8 cellular contexts compared by ENCODE assay signal in the genomic region with DNA sequence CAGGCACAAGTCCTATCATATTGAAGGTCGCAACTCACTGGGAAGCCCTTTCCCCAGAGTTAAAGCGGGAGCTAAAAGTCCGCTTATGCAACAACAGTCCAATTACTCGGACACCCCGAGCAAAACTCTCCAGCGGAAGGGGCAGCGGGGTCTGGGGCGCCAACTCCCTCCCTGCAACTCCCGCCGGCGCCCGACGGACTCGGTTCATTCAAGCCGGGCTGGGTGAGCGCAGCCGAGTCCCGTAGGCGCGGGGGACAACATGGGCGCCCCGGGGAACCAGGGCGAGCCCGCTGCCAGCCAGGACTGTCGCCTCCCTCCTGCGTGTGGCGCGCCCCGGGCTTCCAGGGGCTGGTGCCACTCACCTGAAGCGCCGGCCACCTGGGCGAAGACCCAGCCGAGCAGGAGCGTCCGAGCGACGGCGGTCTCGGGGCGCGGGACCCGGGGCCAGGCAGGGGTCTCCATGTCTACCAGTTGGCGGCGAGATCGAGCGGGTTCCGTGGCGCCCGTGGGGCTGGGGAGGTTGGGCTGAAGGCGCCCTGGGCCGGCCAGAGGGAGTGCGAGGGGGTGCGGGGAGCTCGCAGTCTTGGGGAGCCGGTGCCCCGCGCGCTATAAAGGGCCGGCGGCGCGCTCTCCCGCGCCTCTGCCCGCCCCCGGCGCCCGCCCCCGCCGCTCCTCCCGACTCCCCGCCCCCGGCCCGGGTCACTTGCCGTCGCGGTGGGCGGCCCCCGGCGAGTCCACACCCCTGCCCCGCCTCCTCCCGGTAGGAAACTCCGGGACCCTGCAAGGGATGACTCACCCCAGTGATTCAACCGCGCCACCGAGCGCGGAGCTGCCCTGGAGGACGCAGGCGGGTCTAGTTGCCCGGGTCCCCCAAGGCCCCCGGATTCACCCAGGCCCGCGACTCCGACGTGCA. TPM values are rescaled to one million over a fixed set of nuclear protein-coding genes. Genes with fewer than 3 reads are reported as not detected.
DNase-seq lines count a peak whose midpoint lies in the region; ATAC-seq lines count a peak whose summit lies in the region.

A gene (minus strand): TSS at position 585 of the 913 bp plus-strand sequence. CDS start 123 bp downstream, at position 462.

- DNase-seq in SIG-M5 treated with dmso at 0.1 percent for 504 hours (lab: John Stamatoyannopoulos, UW; ENCODE audit: unreplicated experiment) = peak; percentile 73
- DNase-seq in SIG-M5 (lab: John Stamatoyannopoulos, UW) = no peak
- DNase-seq in NCI-H460 (ENCODE audit: extremely low read depth, low read depth) = peak; percentile 76
- peak; percentile 84 for DNase-seq in activated CD8-positive, alpha-beta memory T cell treated with anti-CD3 and anti-CD28 coated beads, Interleukin-2, amount 10 ng/mL, durations not matched to agents 7 days and 5 days
- peak; percentile 62 for DNase-seq in epidermal melanocyte (ENCODE audit: insufficient read length, low spot score)
- DNase-seq in midbrain (lab: John Stamatoyannopoulos, UW) = peak; percentile 70
- peak; percentile 31 for DNase-seq in stimulated activated CD8-positive, alpha-beta memory T cell treated with anti-CD3 and anti-CD28 coated beads, Interleukin-15, amount 100 ng/mL, for 24 hours (ENCODE audit: low read depth)

- no peaks in the 10 kb centered on the region for H3K9me3 Mint-ChIP-seq in activated CD8-positive, alpha-beta memory T cell treated with anti-CD3 and anti-CD28 coated beads, Interleukin-2, amount 10 ng/mL, durations not matched to agents 7 days and 5 days (ENCODE audit: low read depth)

- CTCF ChIA-PET in activated CD8-positive, alpha-beta memory T cell treated with anti-CD3 and anti-CD28 coated beads, Interleukin-2, amount 10 ng/mL, durations not matched to agents 7 days and 5 days (lab: Charles Lee) = interaction anchor here (0.9 kb wide), 2 partner anchors 25 to 266 kb away, joined by 3 to 4 read pairs; no protein-coding TSS in a partner anchor

- ATAC-seq in HG03039 (IDR thresholded peaks at IDR 0.05; ENCODE audit: unreplicated experiment) = peak; percentile 82
- ATAC-seq in activated CD8-positive, alpha-beta memory T cell treated with anti-CD3 and anti-CD28 coated beads, Interleukin-2, amount 10 ng/mL, durations not matched to agents 7 days and 5 days = peak; percentile 94

- H3K4me1 Mint-ChIP-seq in activated CD8-positive, alpha-beta memory T cell treated with anti-CD3 and anti-CD28 coated beads, Interleukin-2, amount 10 ng/mL, durations not matched to agents 7 days and 5 days = peaks cover 14% of the 10 kb centered on the region

- H3K27me3 Mint-ChIP-seq in activated CD8-positive, alpha-beta memory T cell treated with anti-CD3 and anti-CD28 coated beads, Interleukin-2, amount 10 ng/mL, durations not matched to agents 7 days and 5 days = peaks cover 77% of the 10 kb centered on the region

- no peak within 1 kb of the TSS for H3K27ac Mint-ChIP-seq in activated CD8-positive, alpha-beta memory T cell treated with anti-CD3 and anti-CD28 coated beads, Interleukin-2, amount 10 ng/mL, durations not matched to agents 7 days and 5 days

- no peaks in the 10 kb centered on the region for H3K36me3 Mint-ChIP-seq in activated CD8-positive, alpha-beta memory T cell treated with anti-CD3 and anti-CD28 coated beads, Interleukin-2, amount 10 ng/mL, durations not matched to agents 7 days and 5 days

- peak within 1 kb of the TSS; percentile 73 for H3K4me3 Mint-ChIP-seq in activated CD8-positive, alpha-beta memory T cell treated with anti-CD3 and anti-CD28 coated beads, Interleukin-2, amount 10 ng/mL, durations not matched to agents 7 days and 5 days

RNA-seq across cellular contexts. Expression of the gene that starts here (rescaled TPM):
- 3.8 and 4.2 TPM in 2 replicates for total RNA-seq in NCI-H460 (2014; rRNA removed; shearing (Covaris generic))
- 2.2 and 12.7 TPM in 2 replicates for polyA plus RNA-seq in NCI-H460 (2014; cell fraction: nucleus; rRNA removed)
- under 1 TPM in 1 of 2 experiments, not detected in 1; 0.23 TPM for total RNA-seq in activated CD8-positive, alpha-beta memory T cell treated with anti-CD3 and anti-CD28 coated beads, Interleukin-2, amount 10 ng/mL, durations not matched to agents 7 days and 5 days

Comparison
In these comparisons a context has a peak if more than half of its experiments do, and no peak if none do; other contexts are left out.
1. Peak in DNase-seq and ATAC-seq in activated CD8-positive, alpha-beta memory T cell treated with anti-CD3 and anti-CD28 coated beads, Interleukin-2, amount 10 ng/mL, durations not matched to agents 7 days and 5 days; RNA of the gene not detected or under 1 TPM.